ENCODE assay signal across 24 cellular contexts in the genomic region with DNA sequence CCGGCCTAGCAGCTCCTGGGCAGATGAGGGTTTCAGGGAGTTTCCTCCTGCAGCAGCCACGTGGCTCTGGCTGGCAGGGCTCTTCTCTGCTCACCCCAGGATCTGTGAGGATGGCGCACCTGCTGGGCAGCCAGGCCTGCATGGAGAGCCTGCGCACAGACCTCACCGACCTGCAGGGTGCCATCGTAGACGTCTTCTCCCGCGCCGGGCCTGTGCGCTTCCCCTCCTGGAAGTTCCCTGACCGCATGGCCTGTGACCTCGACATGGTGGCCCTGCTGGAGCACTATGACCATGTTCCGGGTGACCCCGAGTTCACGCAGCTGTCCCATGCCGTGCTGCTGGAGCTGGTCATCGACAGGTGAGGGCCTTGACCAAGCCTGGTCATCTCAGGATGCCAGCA. TPM values are rescaled to one million over a fixed set of nuclear protein-coding genes. Genes with fewer than 3 reads are reported as not detected.
DNase-seq lines count a peak whose midpoint lies in the region; ATAC-seq and TF ChIP-seq lines count a peak whose summit lies in the region.
"Had no signal": no experiment of that assay in that cellular context is flagged by ENCODE, and none has a peak within 500 bp of the region (broad histone marks: within the 10 kb centered on the region; RNA-seq: fewer than 3 reads in every experiment).

No MANE protein-coding gene starts in this region.

- no peak overlapping the region for H3K14ac ChIP-seq in mesenchymal stem cell (ENCODE audit: low read length in 2 of 2)

- no peaks in the 10 kb centered on the region for H3K4me1 Mint-ChIP-seq in osteocyte (ENCODE audit: unreplicated experiment)
- H3K4me1 Mint-ChIP-seq: CD14-positive monocyte; CD4-positive, alpha-beta memory T cell; CD8-positive, alpha-beta memory T cell had no signal

- H4K8ac ChIP-seq in mesenchymal stem cell (ENCODE audit: low read length): no peak overlapping the region

- no peak overlapping the region for H3K4ac ChIP-seq in mesenchymal stem cell (ENCODE audit: low read depth in 1 of 2, low read length in 2 of 2)

- H3K18ac ChIP-seq in mesenchymal stem cell (ENCODE audit: low read depth in 1 of 2, low read length in 2 of 2): no peak overlapping the region

- H4K91ac ChIP-seq in mesenchymal stem cell (ENCODE audit: low read length): no peak overlapping the region

- no peak for TF ChIP-seq POLR2A in vagina (IDR thresholded peaks at IDR 0.05)

- H2BK12ac ChIP-seq in mesenchymal stem cell (ENCODE audit: low read length in 2 of 2): no peak overlapping the region

- H3K9me3 ChIP-seq in BLaER1 (no peaks in the 10 kb centered on the region), lower lobe of right lung (no peaks in the 10 kb centered on the region), vagina (no peaks in the 10 kb centered on the region), mesenchymal stem cell (ENCODE audit: control insufficient read depth, low read length) (no peaks in the 10 kb centered on the region)
- H3K9me3 ChIP-seq in BLaER1 treated with 17β-estradiol and CSF1 and Interleukin-3, amounts not matched to agents 10 nM and 100 nM (replicated peaks in 1 of 11): no peaks in the 10 kb centered on the region
- H3K9me3 ChIP-seq: BE2C had no signal

- whole genome bisulfite sequencing in mesenchymal stem cell: 94% methylated on average over 18 of the region's 18 CpGs

- H3K36me3 ChIP-seq in BLaER1 (peaks cover 7% of the 10 kb centered on the region; the same call in 1 of the 2 replicates), lower lobe of right lung (no peaks in the 10 kb centered on the region), vagina (no peaks in the 10 kb centered on the region), mesenchymal stem cell (ENCODE audit: control insufficient read depth in 1 of 2, insufficient read depth in 2 of 2, low read depth in 1 of 2, low read length in 2 of 2) (peaks cover 0 to 13% of the 10 kb centered on the region in 2 experiments)
- peaks cover 0 to 5% (median 0%) of the 10 kb centered on the region in 11 experiments; a peak in 1 of 22 replicates for H3K36me3 ChIP-seq in BLaER1 treated with 17β-estradiol and CSF1 and Interleukin-3, amounts not matched to agents 10 nM and 100 nM
- H3K36me3 ChIP-seq: BE2C had no signal

- H3K4me3 Mint-ChIP-seq in osteocyte (ENCODE audit: unreplicated experiment): no peak overlapping the region
- H3K4me3 Mint-ChIP-seq: CD14-positive monocyte; CD4-positive, alpha-beta memory T cell; CD4-positive, CD25-positive, alpha-beta regulatory T cell; CD8-positive, alpha-beta memory T cell had no signal

- H3K4me1 ChIP-seq in BLaER1: peaks cover 67% of the 10 kb centered on the region
- H3K4me1 ChIP-seq in BLaER1 treated with 17β-estradiol and CSF1 and Interleukin-3, amounts not matched to agents 10 nM and 100 nM: peaks cover 9 to 70% (median 54%) of the 10 kb centered on the region in 10 experiments; a peak in 18 of 20 replicates
- H3K4me1 ChIP-seq in lower lobe of right lung: no peaks in the 10 kb centered on the region
- H3K4me1 ChIP-seq in vagina: no peaks in the 10 kb centered on the region
- peaks cover 16% of the 10 kb centered on the region for H3K4me1 ChIP-seq in mesenchymal stem cell (ENCODE audit: control insufficient read depth, insufficient read depth, low read depth, low read length)

- TF ChIP-seq CTCF in lower lobe of right lung (IDR thresholded peaks at IDR 0.05) (no peak), osteocyte (IDR thresholded peaks at IDR 0.05) (no peak), vagina (IDR thresholded peaks at IDR 0.05) (no peak)

- intact Hi-C loops in lower lobe of right lung (cut with DNase I): no loop called here
- intact Hi-C loops in vagina (cut with DNase I): no loop called here

- no peaks in the 10 kb centered on the region for H4K20me1 ChIP-seq in BLaER1
- H4K20me1 ChIP-seq in BLaER1 treated with 17β-estradiol and CSF1 and Interleukin-3, amounts not matched to agents 10 nM and 100 nM: no peaks in the 10 kb centered on the region

- DNase-seq in lower lobe of right lung (peak; percentile 36), osteocyte (ENCODE audit: extremely low spot score, unreplicated experiment) (peak; percentile 79), vagina (ENCODE audit: extremely low spot score in 2 of 2) (no peak), NCI-H2107 (lab: John Stamatoyannopoulos, UW) (no peak), mesenchymal stem cell (no peak)
- DNase-seq: 8988T; ACHN; BE2C; C1 segment of cervical spinal cord; CD4-positive, alpha-beta memory T cell; CD4-positive, CD25-positive, alpha-beta regulatory T cell; CD8-positive, alpha-beta memory T cell; COR-L47; DMS 273 treated with DMSO at 0.1 percent for 48 hours; DMS153; DMS53; DMS79; DND-41; EL; GDM1 had no signal

- H3K4me3 ChIP-seq in BLaER1: no peak overlapping the region
- H3K4me3 ChIP-seq in BLaER1 treated with 17β-estradiol and CSF1 and Interleukin-3, amounts not matched to agents 10 nM and 100 nM: no peak overlapping the region
- no peak overlapping the region for H3K4me3 ChIP-seq in lower lobe of right lung
- H3K4me3 ChIP-seq in vagina: no peak overlapping the region
- no peak overlapping the region for H3K4me3 ChIP-seq in mesenchymal stem cell (ENCODE audit: insufficient read depth in 1 of 2, low read depth in 1 of 2, low read length in 2 of 2)
- H3K4me3 ChIP-seq: GM12878 had no signal

- H2BK120ac ChIP-seq in mesenchymal stem cell (ENCODE audit: low read depth, low read length): no peak overlapping the region

- no peaks in the 10 kb centered on the region for H3K9me3 Mint-ChIP-seq in osteocyte (ENCODE audit: unreplicated experiment)
- H3K9me3 Mint-ChIP-seq: CD14-positive monocyte; CD4-positive, alpha-beta memory T cell; CD4-positive, CD25-positive, alpha-beta regulatory T cell; CD8-positive, alpha-beta memory T cell had no signal

- no peak overlapping the region for H3K27ac Mint-ChIP-seq in osteocyte (ENCODE audit: unreplicated experiment)
- H3K27ac Mint-ChIP-seq: CD4-positive, alpha-beta memory T cell; CD4-positive, CD25-positive, alpha-beta regulatory T cell; CD8-positive, alpha-beta memory T cell had no signal

- H3K79me1 ChIP-seq in mesenchymal stem cell (replicated peaks; ENCODE audit: low read length, poor library complexity, severe bottlenecking): no peaks in the 10 kb centered on the region

- H2BK15ac ChIP-seq in mesenchymal stem cell (ENCODE audit: low read depth, poor library complexity, severe bottlenecking): no peak overlapping the region

- H2AK5ac ChIP-seq in mesenchymal stem cell (ENCODE audit: low read length, severe bottlenecking): no peak overlapping the region

- no peak overlapping the region for H2AFZ ChIP-seq in mesenchymal stem cell (ENCODE audit: low read depth, low read length)

- no peaks in the 10 kb centered on the region for H3K27me3 ChIP-seq in BLaER1
- H3K27me3 ChIP-seq in BLaER1 treated with 17β-estradiol and CSF1 and Interleukin-3, amounts not matched to agents 10 nM and 100 nM: no peaks in the 10 kb centered on the region
- no peaks in the 10 kb centered on the region for H3K27me3 ChIP-seq in lower lobe of right lung (ENCODE audit: low read depth)
- no peaks in the 10 kb centered on the region for H3K27me3 ChIP-seq in vagina
- H3K27me3 ChIP-seq in mesenchymal stem cell (ENCODE audit: control insufficient read depth in 1 of 2, insufficient read depth in 1 of 2, low read length in 2 of 2): peaks cover 0 to 9% of the 10 kb centered on the region in 2 experiments
- H3K27me3 ChIP-seq: BE2C had no signal

- H3K23ac ChIP-seq in mesenchymal stem cell (ENCODE audit: low read length in 2 of 2): no peak overlapping the region

- peaks cover 5% of the 10 kb centered on the region for H3K36me3 Mint-ChIP-seq in osteocyte (ENCODE audit: unreplicated experiment)

- peak overlapping the region; percentile 75 for H3K27ac ChIP-seq in BLaER1
- H3K27ac ChIP-seq in BLaER1 treated with 17β-estradiol and CSF1 and Interleukin-3, amounts not matched to agents 10 nM and 100 nM: peak overlapping the region in 1 of 11 experiments; percentile 15; a peak in 1 of 22 replicates
- H3K27ac ChIP-seq in lower lobe of right lung: no peak overlapping the region
- H3K27ac ChIP-seq in vagina: no peak overlapping the region
- H3K27ac ChIP-seq in mesenchymal stem cell (ENCODE audit: low read length, poor library complexity, severe bottlenecking): no peak overlapping the region

- H3K9ac ChIP-seq in BLaER1 (no peak overlapping the region), mesenchymal stem cell (ENCODE audit: low read length) (no peak overlapping the region)
- no peak overlapping the region; a peak in 1 of 22 replicates for H3K9ac ChIP-seq in BLaER1 treated with 17β-estradiol and CSF1 and Interleukin-3, amounts not matched to agents 10 nM and 100 nM

- ATAC-seq in lower lobe of right lung: no peak
- ATAC-seq: GM12878 had no signal

- H3K27me3 Mint-ChIP-seq in osteocyte (ENCODE audit: unreplicated experiment): no peaks in the 10 kb centered on the region
- H3K27me3 Mint-ChIP-seq: CD4-positive, alpha-beta memory T cell; CD4-positive, CD25-positive, alpha-beta regulatory T cell had no signal

- peak overlapping the region; percentile 68 for H3K4me2 ChIP-seq in BLaER1
- peak overlapping the region in 9 of 11 experiments; percentile 12 to 73 (median 63); a peak in 17 of 22 replicates for H3K4me2 ChIP-seq in BLaER1 treated with 17β-estradiol and CSF1 and Interleukin-3, amounts not matched to agents 10 nM and 100 nM
- H3K4me2 ChIP-seq in mesenchymal stem cell (ENCODE audit: low read length, poor library complexity, severe bottlenecking): no peak overlapping the region

- no peak overlapping the region for H2BK5ac ChIP-seq in mesenchymal stem cell (ENCODE audit: low read depth, low read length, poor library complexity, severe bottlenecking)

RNA-seq across cellular contexts. Expression of gene CCDC157, which starts 9.1 kb away (rescaled TPM):
- total RNA-seq in lower lobe of right lung (5.2 TPM), osteocyte (2.9 and 3.7 TPM in 2 replicates), vagina (4.2 TPM)
- 1.7 TPM for polyA plus RNA-seq in mesenchymal stem cell (2013, experiment 1 of 2)
- 1.8 TPM for polyA plus RNA-seq in mesenchymal stem cell (2013, experiment 2 of 2)

RNA-seq across cellular contexts. Expression of gene SF3A1, which starts 9.2 kb away (rescaled TPM):
- total RNA-seq in lower lobe of right lung: 162 TPM
- 170 and 187 TPM in 2 replicates for total RNA-seq in osteocyte
- 78.3 TPM for total RNA-seq in vagina
- polyA plus RNA-seq in mesenchymal stem cell (2013, experiment 1 of 2): 106 TPM
- polyA plus RNA-seq in mesenchymal stem cell (2013, experiment 2 of 2): 105 TPM

RNA-seq across cellular contexts. Expression of gene RNF215, which starts 21.3 kb away (rescaled TPM):
- total RNA-seq in lower lobe of right lung (13.6 TPM), osteocyte (36.1 and 36.6 TPM in 2 replicates), vagina (17.4 TPM)
- polyA plus RNA-seq in mesenchymal stem cell (2013, experiment 1 of 2): 5.1 TPM
- polyA plus RNA-seq in mesenchymal stem cell (2013, experiment 2 of 2): 7.0 TPM

RNA-seq across cellular contexts. Expression of gene SEC14L2, which starts 30.9 kb away (rescaled TPM):
- total RNA-seq in lower lobe of right lung: 7.8 TPM
- 14.9 and 19.0 TPM in 2 replicates for total RNA-seq in osteocyte
- 20.6 TPM for total RNA-seq in vagina
- polyA plus RNA-seq in mesenchymal stem cell (2013, experiment 1 of 2): 5.6 TPM
- 4.8 TPM for polyA plus RNA-seq in mesenchymal stem cell (2013, experiment 2 of 2)

RNA-seq across cellular contexts. Expression of gene TBC1D10A, which starts 39.1 kb away (rescaled TPM):
- total RNA-seq in lower lobe of right lung (27.4 TPM), osteocyte (12.6 and 14.1 TPM in 2 replicates), vagina (51.3 TPM)
- polyA plus RNA-seq in mesenchymal stem cell (2013, experiment 1 of 2): 15.7 TPM
- 14.0 TPM for polyA plus RNA-seq in mesenchymal stem cell (2013, experiment 2 of 2)

Comparison
In these comparisons a context has a peak if more than half of its experiments do, and no peak if none do; other contexts are left out.
1. DNase-seq: peak in lower lobe of right lung (single experiment) and osteocyte (single experiment); none in vagina (0 of 2), NCI-H2107 (single experiment) and mesenchymal stem cell (single experiment).